Comparison of ENCODE assay signal across 21 cellular contexts in genomic region chrX:96389314-96390048, GRCh38.
DNase-seq lines count a peak whose midpoint lies in the region; ATAC-seq and TF ChIP-seq lines count a peak whose summit lies in the region.
"Had no signal": no experiment of that assay in that cellular context is flagged by ENCODE, and none has a peak within 500 bp of the region (broad histone marks: within the 10 kb centered on the region; RNA-seq: fewer than 3 reads in every experiment).

No MANE protein-coding gene starts in this region.

- no peak overlapping the region for H3K4me3 Mint-ChIP-seq in HFFc6
- H3K4me3 Mint-ChIP-seq in activated T-cell treated with anti-CD3 and anti-CD28 coated beads, Interleukin-2, amount 50 U/mL, for 24 hours: no peak overlapping the region
- H3K4me3 Mint-ChIP-seq: CD4-positive, alpha-beta memory T cell had no signal

- H3K4me3 ChIP-seq in cardiac fibroblast (replicated peaks in 1 of 2; ENCODE audit: low read depth in 2 of 2, low read length in 2 of 2) (no peak overlapping the region), retinal pigment epithelial cell (ENCODE audit: low read length) (no peak overlapping the region)
- H3K4me3 ChIP-seq: BLaER1, PC-9 had no signal

- H3K27ac Mint-ChIP-seq in HFFc6: 0 out of 2 replicates have a peak overlapping the region, but pooled peaks have one; percentile 14
- no peak overlapping the region for H3K27ac Mint-ChIP-seq in activated T-cell treated with anti-CD3 and anti-CD28 coated beads, Interleukin-2, amount 50 U/mL, for 24 hours
- H3K27ac Mint-ChIP-seq: CD4-positive, alpha-beta memory T cell had no signal

- no peak for ATAC-seq in foreskin keratinocyte
- ATAC-seq in GM21447 (IDR thresholded peaks at IDR 0.05; ENCODE audit: unreplicated experiment): no peak
- ATAC-seq: HepG2 had no signal

- H3K9me3 Mint-ChIP-seq in HFFc6: no peaks in the 10 kb centered on the region
- no peaks in the 10 kb centered on the region for H3K9me3 Mint-ChIP-seq in activated T-cell treated with anti-CD3 and anti-CD28 coated beads, Interleukin-2, amount 50 U/mL, for 24 hours
- H3K9me3 Mint-ChIP-seq: CD4-positive, alpha-beta memory T cell had no signal

- H3K27me3 ChIP-seq in foreskin keratinocyte: no peaks in the 10 kb centered on the region

- H3K4me1 Mint-ChIP-seq in HFFc6 (ENCODE audit: low read depth): peaks cover 14% of the 10 kb centered on the region
- H3K4me1 Mint-ChIP-seq in activated T-cell treated with anti-CD3 and anti-CD28 coated beads, Interleukin-2, amount 50 U/mL, for 24 hours (ENCODE audit: low read depth): no peaks in the 10 kb centered on the region
- H3K4me1 Mint-ChIP-seq: CD4-positive, alpha-beta memory T cell had no signal

- no peaks in the 10 kb centered on the region for H3K4me1 ChIP-seq in foreskin keratinocyte
- H3K4me1 ChIP-seq: BLaER1 had no signal

- no peak overlapping the region for H3K27ac ChIP-seq in foreskin keratinocyte
- H3K27ac ChIP-seq: BLaER1, PC-9, RWPE1 had no signal

- no peaks in the 10 kb centered on the region for H3K27me3 Mint-ChIP-seq in HFFc6 (ENCODE audit: insufficient read depth)
- peaks cover 21% of the 10 kb centered on the region for H3K27me3 Mint-ChIP-seq in activated T-cell treated with anti-CD3 and anti-CD28 coated beads, Interleukin-2, amount 50 U/mL, for 24 hours

- H3K36me3 Mint-ChIP-seq in HFFc6 (ENCODE audit: low read depth): no peaks in the 10 kb centered on the region
- H3K36me3 Mint-ChIP-seq in activated T-cell treated with anti-CD3 and anti-CD28 coated beads, Interleukin-2, amount 50 U/mL, for 24 hours (ENCODE audit: low read depth): no peaks in the 10 kb centered on the region
- H3K36me3 Mint-ChIP-seq: CD4-positive, alpha-beta memory T cell had no signal

- DNase-seq in HFFc6 (no peak), cardiac fibroblast (ENCODE audit: low read depth in 2 of 2) (peak; percentile 10 to 31), foreskin keratinocyte (peak; percentile 9 to 37), retinal pigment epithelial cell (ENCODE audit: low read depth) (peak; percentile 22), NCI-H2196 treated with DMSO at 0.1 percent for 48 hours (lab: John Stamatoyannopoulos, UW; ENCODE audit: unreplicated experiment) (no peak), NCI-H1048 (lab: John Stamatoyannopoulos, UW) (no peak)
- no peak for DNase-seq in activated T-cell treated with anti-CD3 and anti-CD28 coated beads, Interleukin-2, amount 50 U/mL, for 24 hours
- DNase-seq: CD4-positive, alpha-beta memory T cell; DMS79; KG1; MV-4-11; NCI-H1417; NCI-H187; NCI-H226; NCI-H524; PC-9; SIG-M5 had no signal

- TF ChIP-seq CTCF in HFFc6 (IDR thresholded peaks at IDR 0.05): no peak
- TF ChIP-seq CTCF in cardiac fibroblast (IDR thresholded peaks at IDR 0.05; ENCODE audit: low read depth, low read length): no peak
- TF ChIP-seq CTCF in foreskin keratinocyte (conservative IDR thresholded peaks at IDR 0.05): no peak
- TF ChIP-seq CTCF in retinal pigment epithelial cell (conservative IDR thresholded peaks at IDR 0.05; ENCODE audit: low read depth, low read length): no peak

Comparison
In these comparisons a context has a peak if more than half of its experiments do, and no peak if none do; other contexts are left out.
1. DNase-seq: peak in cardiac fibroblast (2 of 2), foreskin keratinocyte (2 of 2) and retinal pigment epithelial cell (single experiment); none in HFFc6 (single experiment), activated T-cell treated with anti-CD3 and anti-CD28 coated beads, Interleukin-2, amount 50 U/mL, for 24 hours (single experiment), NCI-H2196 treated with DMSO at 0.1 percent for 48 hours (single experiment) and NCI-H1048 (single experiment).